ENCODE assay signal across 17 cellular contexts in genomic region chr12:1185460-1186182, GRCh38.
DNase-seq lines count a peak whose midpoint lies in the region; ATAC-seq and TF ChIP-seq lines count a peak whose summit lies in the region.
"Had no signal": no experiment of that assay in that cellular context is flagged by ENCODE, and none has a peak within 500 bp of the region (broad histone marks: within the 10 kb centered on the region; RNA-seq: fewer than 3 reads in every experiment).

No MANE protein-coding gene starts in this region.

- no peaks in the 10 kb centered on the region for H3K9me3 Mint-ChIP-seq in CD4-positive, CD25-positive, alpha-beta regulatory T cell

- peak in 1 of 3 donors; percentile 14 for DNase-seq in CD4-positive, CD25-positive, alpha-beta regulatory T cell
- DNase-seq in NCI-H146 treated with DMSO at 0.1 percent for 48 hours (lab: John Stamatoyannopoulos, UW; ENCODE audit: unreplicated experiment) (no peak), cerebellum (ENCODE audit: low spot score) (no peak), COLO829 (ENCODE audit: low spot score) (no peak)
- DNase-seq: activated CD8-positive, alpha-beta memory T cell treated with anti-CD3 and anti-CD28 coated beads, Interleukin-2, amount 50 U/mL, for 48 hours; adrenal gland; colonic mucosa; MG63; stimulated activated CD4-positive, alpha-beta T cell treated with anti-CD3 and anti-CD28 coated beads, Interleukin-2, amount 100 ng/mL, for 24 hours; upper lobe of right lung had no signal

- peaks cover 10% of the 10 kb centered on the region for H3K4me1 ChIP-seq in CD4-positive, CD25-positive, alpha-beta regulatory T cell (ENCODE audit: control insufficient read depth, insufficient read depth, low read length, poor library complexity, severe bottlenecking)
- peaks cover 16% of the 10 kb centered on the region for H3K4me1 ChIP-seq in OCI-LY3 (ENCODE audit: low read length)
- H3K4me1 ChIP-seq: adrenal gland, colonic mucosa, upper lobe of right lung had no signal

- peaks cover 30% of the 10 kb centered on the region for H3K36me3 ChIP-seq in CD4-positive, CD25-positive, alpha-beta regulatory T cell (ENCODE audit: control insufficient read depth, insufficient read depth, low read length)
- peaks cover 9% of the 10 kb centered on the region for H3K36me3 ChIP-seq in OCI-LY3 (replicated peaks; ENCODE audit: low read depth, low read length)
- H3K36me3 ChIP-seq: colonic mucosa had no signal

- H3K9ac ChIP-seq in OCI-LY3 (ENCODE audit: low read length), result no peak overlapping the region

- H3K9me3 ChIP-seq in CD4-positive, CD25-positive, alpha-beta regulatory T cell (ENCODE audit: control insufficient read depth in 2 of 2, low read length in 2 of 2), result no peaks in the 10 kb centered on the region
- H3K9me3 ChIP-seq in OCI-LY3 (ENCODE audit: insufficient read depth, low read length), result no peaks in the 10 kb centered on the region
- H3K9me3 ChIP-seq: adrenal gland, colonic mucosa, MG63, upper lobe of right lung had no signal

- H2AFZ ChIP-seq in OCI-LY3 (ENCODE audit: low read depth, low read length), result no peak overlapping the region

- H3K36me3 Mint-ChIP-seq in CD4-positive, CD25-positive, alpha-beta regulatory T cell, result peaks cover 32% of the 10 kb centered on the region

- H3K27me3 ChIP-seq in CD4-positive, CD25-positive, alpha-beta regulatory T cell (ENCODE audit: control insufficient read depth, insufficient read depth, low read length), result no peaks in the 10 kb centered on the region
- no peaks in the 10 kb centered on the region for H3K27me3 ChIP-seq in OCI-LY3 (ENCODE audit: low read depth, low read length)
- H3K27me3 ChIP-seq: adrenal gland, colonic mucosa, MG63, upper lobe of right lung had no signal

- no peak for ATAC-seq in CD4-positive, CD25-positive, alpha-beta regulatory T cell (ENCODE audit: low read depth in 2 of 2)
- peak; percentile 79 for ATAC-seq in GM18517 (IDR thresholded peaks at IDR 0.05; ENCODE audit: unreplicated experiment)
- peak; percentile 45 for ATAC-seq in HG02852 (IDR thresholded peaks at IDR 0.05; ENCODE audit: unreplicated experiment)
- no peak for ATAC-seq in GM21423 (IDR thresholded peaks at IDR 0.05; ENCODE audit: unreplicated experiment)
- ATAC-seq: esophagus mucosa, upper lobe of right lung had no signal

- peak overlapping the region in 1 of 4 donors; percentile 18 for H3K4me3 Mint-ChIP-seq in CD4-positive, CD25-positive, alpha-beta regulatory T cell

- TF ChIP-seq CTCF in OCI-LY3 (IDR thresholded peaks at IDR 0.05; ENCODE audit: low read depth, low read length), result no peak

- H3K27ac ChIP-seq in CD4-positive, CD25-positive, alpha-beta regulatory T cell (ENCODE audit: insufficient read depth, low read length, poor library complexity, severe bottlenecking), result no peak overlapping the region
- peak overlapping the region; percentile 19 for H3K27ac ChIP-seq in OCI-LY3 (ENCODE audit: low read length)
- H3K27ac ChIP-seq: adrenal gland, colonic mucosa, SK-N-MC, upper lobe of right lung, VCaP had no signal

- peaks cover 2 to 16% (median 11%) of the 10 kb centered on the region in 4 donors for H3K4me1 Mint-ChIP-seq in CD4-positive, CD25-positive, alpha-beta regulatory T cell

- peak overlapping the region; percentile 71 for H3K4me2 ChIP-seq in OCI-LY3 (ENCODE audit: low read length)

- peak overlapping the region; percentile 43 for H3K4me3 ChIP-seq in CD4-positive, CD25-positive, alpha-beta regulatory T cell (ENCODE audit: low read depth, low read length)
- peak overlapping the region; percentile 29 for H3K4me3 ChIP-seq in OCI-LY3 (ENCODE audit: low read length)
- H3K4me3 ChIP-seq: adrenal gland, colonic mucosa, MG63, SK-N-MC, upper lobe of right lung had no signal

- no peaks in the 10 kb centered on the region for H3K27me3 Mint-ChIP-seq in CD4-positive, CD25-positive, alpha-beta regulatory T cell

- H3K27ac Mint-ChIP-seq in CD4-positive, CD25-positive, alpha-beta regulatory T cell, result peak overlapping the region; percentile 33 to 55 (median 38)

- no peaks in the 10 kb centered on the region for H3K79me2 ChIP-seq in OCI-LY3 (ENCODE audit: low read length)

- H4K20me1 ChIP-seq in OCI-LY3 (ENCODE audit: insufficient read depth, low read length), result no peaks in the 10 kb centered on the region

Comparison
In these comparisons a context has a peak if more than half of its experiments do, and no peak if none do; other contexts are left out.
1. ATAC-seq: peak in GM18517 (single experiment) and HG02852 (single experiment); none in CD4-positive, CD25-positive, alpha-beta regulatory T cell (0 of 2) and GM21423 (single experiment).